ENCODE assay signal across 7 cellular contexts in genomic region chr1:161832299-161832907, GRCh38.
DNase-seq lines count a peak whose midpoint lies in the region; ATAC-seq and TF ChIP-seq lines count a peak whose summit lies in the region.
"Not testable (repeated sequence)": the region's sequence is repeated elsewhere in the genome, so short reads cannot be mapped to it uniquely, and the experiment has no call there.

No MANE protein-coding gene starts in this region.

- POLR2A ChIA-PET in CD8-positive, alpha-beta T cell (lab: Charles Lee); T-cell (lab: Charles Lee); WTC11 (lab: Charles Lee); naive thymus-derived CD4-positive, alpha-beta T cell (lab: Charles Lee): not testable (repeated sequence)

- H3K27ac Mint-ChIP-seq in CD4-positive, CD25-positive, alpha-beta regulatory T cell: peak overlapping the region in 1 of 3 donors; percentile 34
- H3K27ac Mint-ChIP-seq in CD8-positive, alpha-beta T cell; WTC11: not testable (repeated sequence)
- peak overlapping the region; percentile 11 to 66 for H3K27ac Mint-ChIP-seq in T-cell
- peak overlapping the region in 2 of 9 donors; percentile 17 to 30 for H3K27ac Mint-ChIP-seq in naive thymus-derived CD4-positive, alpha-beta T cell

- CTCF ChIA-PET in CD8-positive, alpha-beta T cell (lab: Charles Lee); T-cell (lab: Charles Lee); WTC11 (lab: Charles Lee); naive thymus-derived CD4-positive, alpha-beta T cell (lab: Charles Lee): not testable (repeated sequence)

- ATAC-seq in CD4-positive, CD25-positive, alpha-beta regulatory T cell (ENCODE audit: low read depth in 2 of 2); CD8-positive, alpha-beta T cell; T-cell (replicated peaks in 1 of 4); WTC11; naive thymus-derived CD4-positive, alpha-beta T cell: not testable (repeated sequence)

- H3K4me1 Mint-ChIP-seq in CD4-positive, CD25-positive, alpha-beta regulatory T cell: peaks cover 8 to 16% (median 13%) of the 10 kb centered on the region in 4 donors
- not testable (repeated sequence) for H3K4me1 Mint-ChIP-seq in CD8-positive, alpha-beta T cell (ENCODE audit: low read depth); WTC11
- H3K4me1 Mint-ChIP-seq in T-cell: peaks cover 5 to 14% (median 13%) of the 10 kb centered on the region in 3 donors
- H3K4me1 Mint-ChIP-seq in naive thymus-derived CD4-positive, alpha-beta T cell: peaks cover 0 to 25% (median 4%) of the 10 kb centered on the region in 7 donors

- not testable (repeated sequence) for H3K4me3 ChIP-seq in CD4-positive, CD25-positive, alpha-beta regulatory T cell (ENCODE audit: low read depth, low read length); CD8-positive, alpha-beta T cell (ENCODE audit: low read depth, low read length); naive thymus-derived CD4-positive, alpha-beta T cell (ENCODE audit: low read length)

- not testable (repeated sequence) for H3K9me3 ChIP-seq in CD4-positive, CD25-positive, alpha-beta regulatory T cell (ENCODE audit: control insufficient read depth in 2 of 2, low read length in 2 of 2); CD8-positive, alpha-beta T cell (ENCODE audit: low read length); naive thymus-derived CD4-positive, alpha-beta T cell (ENCODE audit: control insufficient read depth in 2 of 3, low read length in 3 of 3)

- H3K9me3 Mint-ChIP-seq in CD4-positive, CD25-positive, alpha-beta regulatory T cell; CD8-positive, alpha-beta T cell; T-cell: not testable (repeated sequence)
- peaks cover 32% of the 10 kb centered on the region for H3K9me3 Mint-ChIP-seq in WTC11
- H3K9me3 Mint-ChIP-seq in naive thymus-derived CD4-positive, alpha-beta T cell: peaks cover 0 to 11% (median 3%) of the 10 kb centered on the region in 11 donors

- peak overlapping the region in 2 of 4 donors; percentile 29 to 54 for H3K4me3 Mint-ChIP-seq in CD4-positive, CD25-positive, alpha-beta regulatory T cell
- not testable (repeated sequence) for H3K4me3 Mint-ChIP-seq in CD8-positive, alpha-beta T cell; WTC11
- H3K4me3 Mint-ChIP-seq in T-cell: peak overlapping the region in 2 of 3 donors; percentile 21 to 40
- H3K4me3 Mint-ChIP-seq in naive thymus-derived CD4-positive, alpha-beta T cell: peak overlapping the region in 3 of 10 donors; percentile 27 to 61 (median 28)

- not testable (repeated sequence) for H3K27ac ChIP-seq in CD4-positive, CD25-positive, alpha-beta regulatory T cell (ENCODE audit: insufficient read depth, low read length, poor library complexity, severe bottlenecking); CD8-positive, alpha-beta T cell (ENCODE audit: low read depth, low read length); naive thymus-derived CD4-positive, alpha-beta T cell (ENCODE audit: low read depth, low read length)

- not testable (repeated sequence) for TF ChIP-seq CTCF in CD8-positive, alpha-beta T cell (IDR thresholded peaks at IDR 0.05); WTC11 (IDR thresholded peaks at IDR 0.05)

- H3K4me1 ChIP-seq in CD4-positive, CD25-positive, alpha-beta regulatory T cell (ENCODE audit: control insufficient read depth, insufficient read depth, low read length, poor library complexity, severe bottlenecking); CD8-positive, alpha-beta T cell (ENCODE audit: insufficient read depth, low read length); naive thymus-derived CD4-positive, alpha-beta T cell (ENCODE audit: control insufficient read depth in 2 of 2, insufficient read depth in 2 of 2, low read length in 2 of 2): not testable (repeated sequence)

- H3K36me3 ChIP-seq in CD4-positive, CD25-positive, alpha-beta regulatory T cell (ENCODE audit: control insufficient read depth, insufficient read depth, low read length); CD8-positive, alpha-beta T cell (ENCODE audit: insufficient read depth, low read length); naive thymus-derived CD4-positive, alpha-beta T cell (ENCODE audit: control insufficient read depth in 2 of 3, insufficient read depth in 3 of 3, low read length in 3 of 3): not testable (repeated sequence)

- not testable (repeated sequence) for H3K27me3 ChIP-seq in CD4-positive, CD25-positive, alpha-beta regulatory T cell (ENCODE audit: control insufficient read depth, insufficient read depth, low read length); CD8-positive, alpha-beta T cell (ENCODE audit: insufficient read depth, low read length); naive thymus-derived CD4-positive, alpha-beta T cell (ENCODE audit: control insufficient read depth in 2 of 2, insufficient read depth in 2 of 2, low read length in 2 of 2)

- intact Hi-C loops in CD8-positive, alpha-beta T cell (cut with DNase I, micrococcal nuclease); naive thymus-derived CD4-positive, alpha-beta T cell (cut with micrococcal nuclease): not testable (repeated sequence)

- not testable (repeated sequence) for H3K27me3 Mint-ChIP-seq in CD4-positive, CD25-positive, alpha-beta regulatory T cell; CD8-positive, alpha-beta T cell (ENCODE audit: low read depth); T-cell; WTC11 (ENCODE audit: low read depth); naive thymus-derived CD4-positive, alpha-beta T cell

- peak in 2 of 3 donors; percentile 35 for DNase-seq in CD4-positive, CD25-positive, alpha-beta regulatory T cell
- DNase-seq in CD8-positive, alpha-beta T cell: peak in 5 of 7 experiments; percentile 5 to 57 (median 22)
- DNase-seq in T-cell: peak in 21 of 34 experiments; percentile 0 to 59 (median 5)
- not testable (repeated sequence) for DNase-seq in WTC11 (ENCODE audit: low spot score)
- peak; percentile 5 for DNase-seq in activated effector memory CD4-positive, alpha-beta T cell treated with Interleukin-2 at 50 U/mL for 16 hours
- DNase-seq in central memory CD4-positive, alpha-beta T cell: peak; percentile 17
- peak in 6 of 9 donors; percentile 2 to 34 (median 14) for DNase-seq in naive thymus-derived CD4-positive, alpha-beta T cell

- peaks cover 28% of the 10 kb centered on the region for H3K36me3 Mint-ChIP-seq in CD4-positive, CD25-positive, alpha-beta regulatory T cell
- H3K36me3 Mint-ChIP-seq in CD8-positive, alpha-beta T cell: peaks cover 49% of the 10 kb centered on the region
- peaks cover 45% of the 10 kb centered on the region for H3K36me3 Mint-ChIP-seq in T-cell
- peaks cover 33% of the 10 kb centered on the region for H3K36me3 Mint-ChIP-seq in WTC11
- peaks cover 4 to 52% (median 39%) of the 10 kb centered on the region in 5 donors for H3K36me3 Mint-ChIP-seq in naive thymus-derived CD4-positive, alpha-beta T cell

TF ChIP-seq in WTC11, 78 proteins besides CTCF, POLR2A, EP300 and RAD21:
- TF ChIP-seq GABPB1 (CRISPR knock-in tag; IDR thresholded peaks at IDR 0.05): peak; percentile 41; the same call in 1 of the 2 replicates
